ENCODE assay signal across 18 cellular contexts in the genomic region with DNA sequence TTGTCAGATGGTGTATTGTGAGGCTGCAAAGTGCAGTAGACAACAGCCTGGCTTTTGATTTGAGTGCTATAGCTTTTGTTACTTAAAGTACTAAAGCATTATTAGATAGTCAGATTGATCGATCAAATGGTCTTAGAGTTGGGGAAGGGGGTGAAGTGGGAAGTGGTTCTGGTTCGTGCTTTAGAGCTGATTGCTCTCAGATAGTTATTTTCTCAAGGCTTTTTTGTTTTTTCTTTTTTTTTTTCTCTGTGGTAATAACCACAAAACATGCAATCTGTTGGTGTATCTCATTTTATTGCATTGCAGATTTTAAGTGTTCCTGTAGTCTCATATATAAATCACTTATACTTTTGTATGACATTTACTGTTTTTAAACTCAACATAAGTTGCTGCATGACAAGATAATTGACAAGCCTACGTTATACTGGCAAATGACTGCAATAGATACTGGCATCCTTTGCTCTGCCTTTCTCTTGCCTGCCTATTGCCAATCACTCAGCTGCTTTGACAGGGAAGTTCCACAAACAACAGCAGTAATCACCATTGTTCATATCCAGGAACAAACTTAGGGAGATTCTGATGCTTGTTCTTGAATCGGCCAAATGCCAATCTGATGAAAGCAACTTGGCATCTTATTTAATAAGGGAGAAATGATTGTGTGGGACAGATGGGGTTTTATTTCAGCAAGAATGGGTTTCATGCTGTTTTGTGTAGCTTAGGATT.
DNase-seq lines count a peak whose midpoint lies in the region; ATAC-seq and TF ChIP-seq lines count a peak whose summit lies in the region.
"Had no signal": no experiment of that assay in that cellular context is flagged by ENCODE, and none has a peak within 500 bp of the region (broad histone marks: within the 10 kb centered on the region; RNA-seq: fewer than 3 reads in every experiment).

No MANE protein-coding gene starts in this region.

- TF ChIP-seq CTCF in hepatocyte (IDR thresholded peaks at IDR 0.05; ENCODE audit: poor library complexity) (no peak), WERI-Rb-1 (IDR thresholded peaks at IDR 0.05; ENCODE audit: low read depth, low read length) (no peak)

- H3K4me1 ChIP-seq in hepatocyte (ENCODE audit: insufficient read depth) = peaks cover 14% of the 10 kb centered on the region
- H3K4me1 ChIP-seq: BLaER1 treated with 17β-estradiol and CSF1 and Interleukin-3, amounts not matched to agents 10 nM and 100 nM; esophagus muscularis mucosa; tibial nerve had no signal

- peak overlapping the region; percentile 68 for H3K27ac ChIP-seq in hepatocyte
- no peak overlapping the region for H3K27ac ChIP-seq in WERI-Rb-1
- H3K27ac ChIP-seq: BLaER1 treated with 17β-estradiol and CSF1 and Interleukin-3, amounts not matched to agents 10 nM and 100 nM; esophagus muscularis mucosa; tibial nerve had no signal

- H3K36me3 ChIP-seq in hepatocyte (replicated peaks; ENCODE audit: insufficient read depth, low read depth) (no peaks in the 10 kb centered on the region), WERI-Rb-1 (no peaks in the 10 kb centered on the region)
- H3K36me3 ChIP-seq: BLaER1 treated with 17β-estradiol and CSF1 and Interleukin-3, amounts not matched to agents 10 nM and 100 nM; esophagus muscularis mucosa; tibial nerve had no signal

- in situ Hi-C loops in G401 (cut with HindIII; ENCODE audit: low sequenced_read_pairs) = no loop called here

- ATAC-seq in GM21447 (IDR thresholded peaks at IDR 0.05; ENCODE audit: unreplicated experiment) = no peak
- ATAC-seq: stimulated activated memory B cell treated with anti-CD40 and anti-IgM and Interleukin-4, amounts not matched to agents 10 μg/mL and 1 μg/mL and 100 μg/mL, for 72 hours had no signal

- no peak overlapping the region for H3K4me2 ChIP-seq in hepatocyte
- H3K4me2 ChIP-seq: BLaER1 treated with 17β-estradiol and CSF1 and Interleukin-3, amounts not matched to agents 10 nM and 100 nM had no signal

- H3K27me3 ChIP-seq in hepatocyte (no peaks in the 10 kb centered on the region), WERI-Rb-1 (ENCODE audit: insufficient read depth, low read depth, severe bottlenecking) (no peaks in the 10 kb centered on the region)
- H3K27me3 ChIP-seq: BLaER1 treated with 17β-estradiol and CSF1 and Interleukin-3, amounts not matched to agents 10 nM and 100 nM; esophagus muscularis mucosa; tibial nerve had no signal

- H3K9me3 ChIP-seq in hepatocyte (ENCODE audit: low read depth) (no peaks in the 10 kb centered on the region), WERI-Rb-1 (ENCODE audit: severe bottlenecking) (no peaks in the 10 kb centered on the region)
- H3K9me3 ChIP-seq: BLaER1 treated with 17β-estradiol and CSF1 and Interleukin-3, amounts not matched to agents 10 nM and 100 nM; esophagus muscularis mucosa; tibial nerve had no signal

- no peaks in the 10 kb centered on the region for H3K9me2 ChIP-seq in hepatocyte (replicated peaks; ENCODE audit: insufficient read depth)

- no peaks in the 10 kb centered on the region for H3K79me2 ChIP-seq in hepatocyte

- H3K4me3 ChIP-seq in hepatocyte = no peak overlapping the region
- no peak overlapping the region for H3K4me3 ChIP-seq in WERI-Rb-1 (ENCODE audit: low read depth, low read length)
- H3K4me3 ChIP-seq: BLaER1 treated with 17β-estradiol and CSF1 and Interleukin-3, amounts not matched to agents 10 nM and 100 nM; esophagus muscularis mucosa; lung; tibial nerve had no signal

- H4K20me1 ChIP-seq in hepatocyte (ENCODE audit: insufficient read depth, poor library complexity, severe bottlenecking) = no peaks in the 10 kb centered on the region
- H4K20me1 ChIP-seq: BLaER1 treated with 17β-estradiol and CSF1 and Interleukin-3, amounts not matched to agents 10 nM and 100 nM had no signal

- H2AFZ ChIP-seq in hepatocyte = no peak overlapping the region

- peak; percentile 14 for DNase-seq in COLO668 (lab: John Stamatoyannopoulos, UW; ENCODE audit: unreplicated experiment)
- peak; percentile 7 for DNase-seq in G401 (ENCODE audit: low spot score)
- peak; percentile 83 for DNase-seq in NCI-H69 (lab: John Stamatoyannopoulos, UW)
- no peak for DNase-seq in hepatocyte (ENCODE audit: low spot score)
- DNase-seq in WERI-Rb-1 = no peak
- DNase-seq in activated effector memory CD4-positive, alpha-beta T cell treated with Interleukin-2 at 50 U/mL for 16 hours = no peak
- DNase-seq: activated CD4-positive, CD25-positive, alpha-beta regulatory T cell treated with anti-CD3 and anti-CD28 coated beads, Interleukin-2, amount 50 U/mL, for 72 hours; activated CD8-positive, alpha-beta memory T cell treated with anti-CD3 and anti-CD28 coated beads, Interleukin-2, amount 50 U/mL, for 4 hours; activated naive CD4-positive, alpha-beta T cell treated with anti-CD3 and anti-CD28 coated beads for 36 hours; immature natural killer cell; NCI-H187; NK-92 treated with Interleukin-12 subunit alpha and Interleukin-12 subunit beta, amount 100 ng/mL, for 24 hours had no signal

- WGBS in hepatocyte (ENCODE audit: low lambda C conversion rate, missing lambda C conversion rate) = 63% methylated on average over 4 of the region's 4 CpGs

Comparison
In these comparisons a context has a peak if more than half of its experiments do, and no peak if none do; other contexts are left out.
1. DNase-seq: peak in COLO668 (single experiment), G401 (single experiment) and NCI-H69 (single experiment); none in hepatocyte (single experiment), WERI-Rb-1 (single experiment) and activated effector memory CD4-positive, alpha-beta T cell treated with Interleukin-2 at 50 U/mL for 16 hours (single experiment).